ENCODE assay signal across 8 cellular contexts in the genomic region with DNA sequence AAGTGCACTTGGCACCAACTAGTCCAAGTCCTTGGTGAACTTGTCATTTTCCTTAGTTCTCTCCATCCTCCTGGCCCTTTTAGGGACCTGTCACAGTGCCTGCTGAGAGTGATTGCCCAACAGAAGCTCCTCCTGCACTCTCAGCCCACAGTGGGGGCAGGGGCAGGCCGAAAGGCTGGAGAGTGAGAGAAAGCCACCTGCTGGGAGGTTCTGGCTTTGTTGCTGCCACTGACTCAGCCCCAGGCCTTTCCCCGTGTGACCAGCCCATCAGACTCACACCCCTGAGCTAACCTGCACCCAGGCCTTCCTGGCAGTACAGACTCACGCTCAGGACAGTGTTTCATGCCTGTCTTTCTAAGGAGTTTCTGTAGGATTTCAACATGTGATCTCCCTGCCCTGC. TPM values are rescaled to one million over a fixed set of nuclear protein-coding genes. Genes with fewer than 3 reads are reported as not detected.
A peak's percentile ranks its signal among the peaks of the same experiment; 100 is the strongest.
DNase-seq lines count a peak whose midpoint lies in the region; ATAC-seq and TF ChIP-seq lines count a peak whose summit lies in the region.

No MANE protein-coding gene starts in this region.

- TF ChIP-seq CTCF in BJ (IDR thresholded peaks at IDR 0.05; ENCODE audit: insufficient read depth, low read depth, low read length) = peak; percentile 44
- peak; percentile 64 for TF ChIP-seq CTCF in WERI-Rb-1 (IDR thresholded peaks at IDR 0.05; ENCODE audit: low read depth, low read length)

- CTCF ChIA-PET in BJ (lab: Yijun Ruan, JAX) = interaction anchor here (0.6 to 16.9 kb wide), 10 partner anchors 10 to 95 kb away, joined by 3 to 148 read pairs (median 4); a partner anchor contains a TSS

- no peaks in the 10 kb centered on the region for H3K9me3 ChIP-seq in WERI-Rb-1 (ENCODE audit: severe bottlenecking)

- H3K36me3 ChIP-seq in BJ (ENCODE audit: control insufficient read depth, insufficient read depth, low read length) = no peaks in the 10 kb centered on the region
- no peaks in the 10 kb centered on the region for H3K36me3 ChIP-seq in WERI-Rb-1

- H3K27me3 ChIP-seq in BJ (ENCODE audit: control insufficient read depth, insufficient read depth, low read length) = peaks cover 7% of the 10 kb centered on the region
- H3K27me3 ChIP-seq in WERI-Rb-1 (ENCODE audit: insufficient read depth, low read depth, severe bottlenecking) = no peaks in the 10 kb centered on the region

- DNase-seq in BJ (ENCODE audit: low read depth) (no peak), HuH-7 (ENCODE audit: low spot score) (peak; percentile 73), WERI-Rb-1 (peak; percentile 75), islet precursor cell (peak; percentile 96), GOT3 (lab: John Stamatoyannopoulos, UW) (no peak), NCI-H345 (lab: John Stamatoyannopoulos, UW) (no peak), DMS153 treated with DMSO at 0.1 percent for 48 hours (lab: John Stamatoyannopoulos, UW; ENCODE audit: unreplicated experiment) (no peak)

- POLR2A ChIA-PET in BJ (lab: Charles Lee) = interaction anchor here (0.6 kb wide), 1 partner anchor 124 kb away, joined by 5 read pairs; no protein-coding TSS in a partner anchor

- no peak for ATAC-seq in GM21528 (IDR thresholded peaks at IDR 0.05; ENCODE audit: low FRiP score, unreplicated experiment)

- H3K4me3 ChIP-seq in BJ (ENCODE audit: low read depth, low read length) (no peak overlapping the region), WERI-Rb-1 (ENCODE audit: low read depth, low read length) (no peak overlapping the region)

- H3K27ac ChIP-seq in WERI-Rb-1 = no peak overlapping the region

RNA-seq across cellular contexts. Expression of a gene that starts 17.1 kb away (rescaled TPM):
- not detected in 2 replicates for polyA plus RNA-seq in BJ (2011; rRNA removed)
- polyA minus RNA-seq in BJ (2011; rRNA and poly(A)+ RNA removed) = not detected in 2 replicates

RNA-seq across cellular contexts. Expression of a gene that starts 26.3 kb away (rescaled TPM):
- polyA plus RNA-seq in BJ (2011; rRNA removed) = 236 and 261 TPM in 2 replicates
- polyA minus RNA-seq in BJ (2011; rRNA and poly(A)+ RNA removed) = 27.7 and 47.9 TPM in 2 replicates

RNA-seq across cellular contexts. Expression of a gene that starts 43.0 kb away (rescaled TPM):
- 20.8 and 49.4 TPM in 2 replicates for polyA plus RNA-seq in BJ (2011; rRNA removed)
- polyA minus RNA-seq in BJ (2011; rRNA and poly(A)+ RNA removed) = 23.9 and 26.9 TPM in 2 replicates

Comparison
In these comparisons a context has a peak if more than half of its experiments do, and no peak if none do; other contexts are left out.
1. DNase-seq: peak in HuH-7 (single experiment), WERI-Rb-1 (single experiment) and islet precursor cell (single experiment); none in BJ (single experiment), GOT3 (single experiment), NCI-H345 (single experiment) and DMS153 treated with DMSO at 0.1 percent for 48 hours (single experiment).